In the genomic region with DNA sequence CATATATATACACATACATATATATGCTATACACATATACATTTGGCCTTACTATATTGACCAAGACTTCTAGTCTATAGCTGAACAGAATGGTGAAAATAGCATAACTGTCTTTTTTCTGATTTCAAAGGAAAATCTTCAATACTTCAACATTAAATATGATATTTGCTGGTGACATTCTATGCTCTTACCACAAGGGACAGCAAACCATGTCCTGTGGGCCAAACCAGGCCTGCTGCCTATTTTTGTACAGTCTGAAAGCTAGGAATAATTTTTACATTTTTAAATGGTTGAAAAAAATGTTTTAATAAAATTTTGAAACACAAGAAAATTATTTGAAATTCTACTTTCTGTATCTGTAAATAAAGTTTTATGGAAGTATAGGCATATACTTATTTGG, we compare ENCODE assay signal across 12 cellular contexts.
A peak's percentile ranks its signal among the peaks of the same experiment; 100 is the strongest.
DNase-seq lines count a peak whose midpoint lies in the region; ATAC-seq, FAIRE-seq and TF ChIP-seq lines count a peak whose summit lies in the region.
"Had no signal": no experiment of that assay in that cellular context is flagged by ENCODE, and none has a peak within 500 bp of the region (broad histone marks: within the 10 kb centered on the region; RNA-seq: fewer than 3 reads in every experiment).

No MANE protein-coding gene starts in this region.

- BruUV-seq in OCI-LY7 (replicated peaks; lab: Mats Ljungman, UMichigan) = no TSS peak

- H3K27ac ChIP-seq in 22Rv1 (no peak overlapping the region), OCI-LY7 (ENCODE audit: low read depth, low read length, poor library complexity, severe bottlenecking) (no peak overlapping the region)
- H3K27ac ChIP-seq: KMS-11 had no signal

- CTCF ChIA-PET in OCI-LY7 (lab: Charles Lee; ENCODE audit: unreplicated experiment) = no interaction called here

- no peak overlapping the region for H2AFZ ChIP-seq in OCI-LY7 (ENCODE audit: low read length)

- no peaks in the 10 kb centered on the region for H3K9me2 ChIP-seq in OCI-LY7 (ENCODE audit: insufficient read depth, low read length)

- H3K4me3 ChIP-seq in OCI-LY7 (ENCODE audit: low read depth, low read length, poor library complexity, severe bottlenecking) (no peak overlapping the region), fibroblast of mammary gland (ENCODE audit: control insufficient read depth, low read depth, low read length) (no peak overlapping the region)

- POLR2A ChIA-PET in OCI-LY7 (lab: Charles Lee) = no interaction called here

- ATAC-seq in GM19035 (IDR thresholded peaks at IDR 0.05; ENCODE audit: unreplicated experiment) = no peak
- no peak for ATAC-seq in HG03108 (IDR thresholded peaks at IDR 0.05; ENCODE audit: unreplicated experiment)

- TF ChIP-seq CTCF in 22Rv1 (IDR thresholded peaks at IDR 0.05) (peak; percentile 42; the same call in 1 of the 2 replicates), OCI-LY7 (conservative IDR thresholded peaks at IDR 0.05; ENCODE audit: low read length) (peak; percentile 57), fibroblast of mammary gland (conservative IDR thresholded peaks at IDR 0.05; ENCODE audit: control insufficient read depth, insufficient read depth, low read depth, low read length) (peak; percentile 36)

- H3K36me3 ChIP-seq in OCI-LY7 (ENCODE audit: insufficient read depth, low read length) = no peaks in the 10 kb centered on the region

- DNase-seq in OCI-LY7 (ENCODE audit: low spot score) = no peak
- no peak for DNase-seq in fibroblast of mammary gland (ENCODE audit: low read depth)
- no peak for DNase-seq in NK-92 (lab: John Stamatoyannopoulos, UW; ENCODE audit: unreplicated experiment)
- no peak for DNase-seq in stimulated activated naive CD4-positive, alpha-beta T cell treated with Interleukin-2 at 50 U/mL for 16 hours (lab: John Stamatoyannopoulos, UW)
- DNase-seq: CD4-positive, alpha-beta memory T cell; NCI-H774; T-helper 1 cell had no signal

- FAIRE-seq in G401.6 (lab: Jason Lieb, UNC) = peak; percentile 13

- H4K20me1 ChIP-seq in OCI-LY7 (ENCODE audit: insufficient read depth, low read length) = no peaks in the 10 kb centered on the region

- H3K9me3 ChIP-seq in OCI-LY7 (ENCODE audit: low read length) = no peaks in the 10 kb centered on the region

- intact Hi-C loops in OCI-LY7 (cut with micrococcal nuclease; ENCODE audit: unreplicated experiment) = no loop called here

- no peaks in the 10 kb centered on the region for H3K79me2 ChIP-seq in OCI-LY7 (ENCODE audit: insufficient read depth, low read depth, low read length)

- H3K4me1 ChIP-seq in OCI-LY7 (ENCODE audit: insufficient read depth, low read length, poor library complexity, severe bottlenecking) = no peaks in the 10 kb centered on the region

- no peak overlapping the region for H3K4me2 ChIP-seq in OCI-LY7 (ENCODE audit: low read length)
- H3K4me2 ChIP-seq: KMS-11 had no signal
